ENCODE assay signal across 1 cellular context in the genomic region with DNA sequence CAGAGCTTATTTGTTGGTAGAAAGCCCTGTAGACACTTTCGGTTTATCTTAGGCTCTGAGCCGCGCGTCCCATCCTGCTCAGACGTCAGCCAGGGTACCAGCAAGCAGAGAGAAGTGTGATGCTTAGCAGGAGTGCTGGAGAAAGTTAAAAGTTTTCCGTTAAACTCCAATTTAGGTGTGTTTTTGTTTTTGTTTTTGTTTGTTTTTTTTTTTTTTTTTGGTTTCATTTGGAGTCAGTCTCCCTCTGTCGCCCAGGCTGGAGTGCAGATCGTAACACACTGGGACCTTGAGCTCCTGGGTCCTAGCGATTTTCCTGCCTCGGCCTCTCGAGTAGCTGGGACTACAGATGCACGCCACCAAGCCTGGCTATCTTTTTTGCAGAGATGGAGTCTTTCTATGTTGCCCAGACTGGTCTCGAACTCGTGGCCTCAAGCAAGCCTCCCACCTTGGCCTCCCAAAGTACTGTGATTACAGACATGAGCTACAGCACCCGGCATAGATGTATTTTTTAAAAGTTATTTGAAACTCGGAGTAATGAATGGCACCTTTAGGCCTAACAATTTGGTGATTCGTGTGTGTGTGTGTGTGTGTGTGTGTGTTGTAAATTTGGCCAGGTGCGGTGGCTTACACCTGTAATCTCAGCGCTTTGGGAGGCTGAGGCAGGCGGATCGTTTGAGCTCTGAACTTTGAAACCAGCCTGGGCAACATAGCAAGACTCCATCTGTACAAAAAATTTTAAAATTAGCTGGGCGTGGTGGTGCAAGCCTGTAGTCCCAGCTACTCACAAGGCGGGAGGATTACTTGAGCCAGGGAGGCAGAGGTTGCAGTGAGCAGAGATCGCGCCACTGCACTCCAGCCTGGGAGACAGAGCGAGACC.
TF ChIP-seq lines count a peak whose summit lies in the region.

No MANE protein-coding gene starts in this region.

TF ChIP-seq in GM12878, 131 proteins besides CTCF, POLR2A, EP300 and RAD21 (continued from another document):
- TF ChIP-seq, protein P1, sequence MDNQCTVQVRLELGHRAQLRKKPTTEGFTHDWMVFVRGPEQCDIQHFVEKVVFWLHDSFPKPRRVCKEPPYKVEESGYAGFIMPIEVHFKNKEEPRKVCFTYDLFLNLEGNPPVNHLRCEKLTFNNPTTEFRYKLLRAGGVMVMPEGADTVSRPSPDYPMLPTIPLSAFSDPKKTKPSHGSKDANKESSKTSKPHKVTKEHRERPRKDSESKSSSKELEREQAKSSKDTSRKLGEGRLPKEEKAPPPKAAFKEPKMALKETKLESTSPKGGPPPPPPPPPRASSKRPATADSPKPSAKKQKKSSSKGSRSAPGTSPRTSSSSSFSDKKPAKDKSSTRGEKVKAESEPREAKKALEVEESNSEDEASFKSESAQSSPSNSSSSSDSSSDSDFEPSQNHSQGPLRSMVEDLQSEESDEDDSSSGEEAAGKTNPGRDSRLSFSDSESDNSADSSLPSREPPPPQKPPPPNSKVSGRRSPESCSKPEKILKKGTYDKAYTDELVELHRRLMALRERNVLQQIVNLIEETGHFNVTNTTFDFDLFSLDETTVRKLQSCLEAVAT (IDR thresholded peaks at IDR 0.05) = peak; percentile 57
- TF ChIP-seq CEBPB (IDR thresholded peaks at IDR 0.05; ENCODE audit: borderline replicate concordance in 1 of 2, low read depth in 2 of 2, low read length in 2 of 2) (no peak), PKNOX1 (IDR thresholded peaks at IDR 0.05) (peak; percentile 48; the same call in 1 of the 2 replicates), ELK1 (IDR thresholded peaks at IDR 0.05; ENCODE audit: low read depth, low read length) (no peak), SP1 (IDR thresholded peaks at IDR 0.05; ENCODE audit: low read depth, low read length) (no peak), WRNIP1 (IDR thresholded peaks at IDR 0.05; ENCODE audit: borderline replicate concordance, low read depth, low read length) (no peak)
